In genomic region chr2:192480984-192481383, GRCh38 we compare ENCODE assay signal across 31 cellular contexts.
"Had no signal": no experiment of that assay in that cellular context is flagged by ENCODE, and none has a peak within 500 bp of the region (broad histone marks: within the 10 kb centered on the region; RNA-seq: fewer than 3 reads in every experiment).

No MANE protein-coding gene starts in this region.

- H3K36me3 ChIP-seq: adrenal gland, ascending aorta, brain microvascular endothelial cell, breast epithelium, cardiac muscle cell had no signal

- H3K9me3 ChIP-seq: adrenal gland, ascending aorta, body of pancreas had no signal

- H3K27me3 ChIP-seq: adrenal gland, ascending aorta, body of pancreas, brain microvascular endothelial cell, breast epithelium, cardiac muscle cell had no signal

- H3K4me3 ChIP-seq: adrenal gland, ascending aorta, body of pancreas, breast epithelium, cardiac muscle cell had no signal

- H3K4me1 ChIP-seq: adrenal gland, ascending aorta, body of pancreas, breast epithelium had no signal

- DNase-seq: activated effector memory CD4-positive, alpha-beta T cell treated with anti-CD3 and anti-CD28 coated beads, Interleukin-2, amount 50 U/mL, for 16 hours; activated effector memory CD4-positive, alpha-beta T cell treated with Interleukin-2 at 50 U/mL for 16 hours; activated gamma-delta T cell; activated gamma-delta T cell treated with Interleukin-2 at 50 U/mL for 16 hours; activated naive CD4-positive, alpha-beta T cell; activated naive CD4-positive, alpha-beta T cell treated with anti-CD3 and anti-CD28 coated beads for 36 hours; activated naive CD4-positive, alpha-beta T cell treated with anti-CD3 and anti-CD28 coated beads, Interleukin-2, amount 10 ng/mL, durations not matched to agents 7 days and 5 days; activated naive CD4-positive, alpha-beta T cell treated with anti-CD3 and anti-CD28 coated beads, Interleukin-2, amount 50 U/mL, for 16 hours; activated naive CD4-positive, alpha-beta T cell treated with Interleukin-2 at 50 U/mL for 16 hours; activated naive CD8-positive, alpha-beta T cell treated with anti-CD3 and anti-CD28 coated beads for 36 hours; activated naive CD8-positive, alpha-beta T cell treated with anti-CD3 and anti-CD28 coated beads, Interleukin-2, amount 10 ng/mL, durations not matched to agents 7 days and 5 days; activated naive CD8-positive, alpha-beta T cell treated with anti-CD3 and anti-CD28 coated beads, Interleukin-2, amount 50 U/mL, for 24 hours; activated T-cell treated with anti-CD3 and anti-CD28 coated beads, Interleukin-2, amount 50 U/mL, for 1 hour; activated T-cell treated with anti-CD3 and anti-CD28 coated beads, Interleukin-2, amount 50 U/mL, for 24 hours; activated T-cell treated with anti-CD3 and anti-CD28 coated beads, Interleukin-2, amount 50 U/mL, for 4 hours; activated T-cell treated with anti-CD3 and anti-CD28 coated beads, Interleukin-2, amount 50 U/mL, for 48 hours; activated T-cell treated with anti-CD3 and anti-CD28 coated beads, Interleukin-2, amount 50 U/mL, for 72 hours; adrenal gland; amniotic stem cell; amygdala; aorta; body of pancreas; brain microvascular endothelial cell; caudate nucleus; central memory CD4-positive, alpha-beta T cell; cerebellar nuclear complex had no signal

- H3K27ac ChIP-seq: adrenal gland, ascending aorta, body of pancreas, brain microvascular endothelial cell, breast epithelium, cardiac muscle cell had no signal

- ATAC-seq: activated naive CD4-positive, alpha-beta T cell treated with anti-CD3 and anti-CD28 coated beads, Interleukin-2, amount 50 U/mL, for 72 hours; activated naive CD8-positive, alpha-beta T cell treated with anti-CD3 and anti-CD28 coated beads, Interleukin-2, amount 50 U/mL, for 24 hours; activated T-cell treated with anti-CD3 and anti-CD28 coated beads, Interleukin-2, amount 50 U/mL, for 4 hours; activated T-cell treated with anti-CD3 and anti-CD28 coated beads, Interleukin-2, amount 50 U/mL, for 72 hours; activated T-helper 17 cell treated with anti-CD3 and anti-CD28 coated beads, Interleukin-2, amount 50 U/mL, for 72 hours; body of pancreas had no signal
